ENCODE assay signal across 2 cellular contexts in the genomic region with DNA sequence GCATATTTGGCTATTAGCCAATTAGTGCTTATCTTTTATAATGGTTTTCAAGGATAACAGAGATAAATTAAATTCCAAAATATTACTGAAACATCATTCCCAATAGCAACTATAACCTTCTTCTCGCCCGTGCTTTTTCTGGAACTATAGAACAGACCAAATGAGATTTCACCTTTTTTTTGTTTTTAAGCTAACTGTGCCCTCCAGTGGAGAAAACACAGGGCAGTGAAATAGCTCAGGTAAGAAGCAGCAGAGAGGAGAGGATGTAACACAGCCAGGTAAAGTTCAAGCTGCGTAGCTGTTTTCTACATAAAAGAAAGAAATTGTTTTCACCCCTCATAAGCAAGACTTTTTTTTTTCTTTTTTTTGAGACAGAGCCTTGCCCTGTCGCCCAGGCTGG.
TF ChIP-seq lines count a peak whose summit lies in the region.

No MANE protein-coding gene starts in this region.

TF ChIP-seq in GM23338, 12 proteins besides CTCF, POLR2A, EP300 and RAD21:
- TF ChIP-seq, protein P1, sequence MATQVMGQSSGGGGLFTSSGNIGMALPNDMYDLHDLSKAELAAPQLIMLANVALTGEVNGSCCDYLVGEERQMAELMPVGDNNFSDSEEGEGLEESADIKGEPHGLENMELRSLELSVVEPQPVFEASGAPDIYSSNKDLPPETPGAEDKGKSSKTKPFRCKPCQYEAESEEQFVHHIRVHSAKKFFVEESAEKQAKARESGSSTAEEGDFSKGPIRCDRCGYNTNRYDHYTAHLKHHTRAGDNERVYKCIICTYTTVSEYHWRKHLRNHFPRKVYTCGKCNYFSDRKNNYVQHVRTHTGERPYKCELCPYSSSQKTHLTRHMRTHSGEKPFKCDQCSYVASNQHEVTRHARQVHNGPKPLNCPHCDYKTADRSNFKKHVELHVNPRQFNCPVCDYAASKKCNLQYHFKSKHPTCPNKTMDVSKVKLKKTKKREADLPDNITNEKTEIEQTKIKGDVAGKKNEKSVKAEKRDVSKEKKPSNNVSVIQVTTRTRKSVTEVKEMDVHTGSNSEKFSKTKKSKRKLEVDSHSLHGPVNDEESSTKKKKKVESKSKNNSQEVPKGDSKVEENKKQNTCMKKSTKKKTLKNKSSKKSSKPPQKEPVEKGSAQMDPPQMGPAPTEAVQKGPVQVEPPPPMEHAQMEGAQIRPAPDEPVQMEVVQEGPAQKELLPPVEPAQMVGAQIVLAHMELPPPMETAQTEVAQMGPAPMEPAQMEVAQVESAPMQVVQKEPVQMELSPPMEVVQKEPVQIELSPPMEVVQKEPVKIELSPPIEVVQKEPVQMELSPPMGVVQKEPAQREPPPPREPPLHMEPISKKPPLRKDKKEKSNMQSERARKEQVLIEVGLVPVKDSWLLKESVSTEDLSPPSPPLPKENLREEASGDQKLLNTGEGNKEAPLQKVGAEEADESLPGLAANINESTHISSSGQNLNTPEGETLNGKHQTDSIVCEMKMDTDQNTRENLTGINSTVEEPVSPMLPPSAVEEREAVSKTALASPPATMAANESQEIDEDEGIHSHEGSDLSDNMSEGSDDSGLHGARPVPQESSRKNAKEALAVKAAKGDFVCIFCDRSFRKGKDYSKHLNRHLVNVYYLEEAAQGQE (IDR thresholded peaks at IDR 0.05; ENCODE audit: unreplicated experiment) = no peak
- TF ChIP-seq CREB1 (CRISPR knock-in tag; IDR thresholded peaks at IDR 0.05; ENCODE audit: low read depth) = no peak
TF ChIP-seq in GM23338: peak in this region for 0.

TF ChIP-seq in WTC11, 78 proteins besides CTCF, POLR2A, EP300 and RAD21 (continued from another document):
- TF ChIP-seq, protein P2, sequence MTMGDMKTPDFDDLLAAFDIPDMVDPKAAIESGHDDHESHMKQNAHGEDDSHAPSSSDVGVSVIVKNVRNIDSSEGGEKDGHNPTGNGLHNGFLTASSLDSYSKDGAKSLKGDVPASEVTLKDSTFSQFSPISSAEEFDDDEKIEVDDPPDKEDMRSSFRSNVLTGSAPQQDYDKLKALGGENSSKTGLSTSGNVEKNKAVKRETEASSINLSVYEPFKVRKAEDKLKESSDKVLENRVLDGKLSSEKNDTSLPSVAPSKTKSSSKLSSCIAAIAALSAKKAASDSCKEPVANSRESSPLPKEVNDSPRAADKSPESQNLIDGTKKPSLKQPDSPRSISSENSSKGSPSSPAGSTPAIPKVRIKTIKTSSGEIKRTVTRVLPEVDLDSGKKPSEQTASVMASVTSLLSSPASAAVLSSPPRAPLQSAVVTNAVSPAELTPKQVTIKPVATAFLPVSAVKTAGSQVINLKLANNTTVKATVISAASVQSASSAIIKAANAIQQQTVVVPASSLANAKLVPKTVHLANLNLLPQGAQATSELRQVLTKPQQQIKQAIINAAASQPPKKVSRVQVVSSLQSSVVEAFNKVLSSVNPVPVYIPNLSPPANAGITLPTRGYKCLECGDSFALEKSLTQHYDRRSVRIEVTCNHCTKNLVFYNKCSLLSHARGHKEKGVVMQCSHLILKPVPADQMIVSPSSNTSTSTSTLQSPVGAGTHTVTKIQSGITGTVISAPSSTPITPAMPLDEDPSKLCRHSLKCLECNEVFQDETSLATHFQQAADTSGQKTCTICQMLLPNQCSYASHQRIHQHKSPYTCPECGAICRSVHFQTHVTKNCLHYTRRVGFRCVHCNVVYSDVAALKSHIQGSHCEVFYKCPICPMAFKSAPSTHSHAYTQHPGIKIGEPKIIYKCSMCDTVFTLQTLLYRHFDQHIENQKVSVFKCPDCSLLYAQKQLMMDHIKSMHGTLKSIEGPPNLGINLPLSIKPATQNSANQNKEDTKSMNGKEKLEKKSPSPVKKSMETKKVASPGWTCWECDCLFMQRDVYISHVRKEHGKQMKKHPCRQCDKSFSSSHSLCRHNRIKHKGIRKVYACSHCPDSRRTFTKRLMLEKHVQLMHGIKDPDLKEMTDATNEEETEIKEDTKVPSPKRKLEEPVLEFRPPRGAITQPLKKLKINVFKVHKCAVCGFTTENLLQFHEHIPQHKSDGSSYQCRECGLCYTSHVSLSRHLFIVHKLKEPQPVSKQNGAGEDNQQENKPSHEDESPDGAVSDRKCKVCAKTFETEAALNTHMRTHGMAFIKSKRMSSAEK (CRISPR knock-in tag; IDR thresholded peaks at IDR 0.05; ENCODE audit: borderline replicate concordance) = no peak
- TF ChIP-seq HMGXB4 (CRISPR knock-in tag; IDR thresholded peaks at IDR 0.05) (no peak), RELA (CRISPR knock-in tag; IDR thresholded peaks at IDR 0.05; ENCODE audit: borderline replicate concordance) (no peak), TEAD1 (CRISPR knock-in tag; IDR thresholded peaks at IDR 0.05) (no peak), GTF2I (CRISPR knock-in tag; conservative IDR thresholded peaks at IDR 0.05) (no peak), NFE2L1 (CRISPR knock-in tag; IDR thresholded peaks at IDR 0.05) (no peak), ZNF232 (CRISPR knock-in tag; IDR thresholded peaks at IDR 0.05) (no peak), AR (CRISPR knock-in tag; IDR thresholded peaks at IDR 0.05) (no peak), ZNF317 (CRISPR knock-in tag; IDR thresholded peaks at IDR 0.05; ENCODE audit: borderline replicate concordance, low read depth) (no peak), GRHL2 (CRISPR knock-in tag; IDR thresholded peaks at IDR 0.05; ENCODE audit: insufficient replicate concordance, severe bottlenecking) (no peak), FOXK1 (CRISPR knock-in tag; IDR thresholded peaks at IDR 0.05) (no peak), NFATC4 (CRISPR knock-in tag; IDR thresholded peaks at IDR 0.05) (no peak), OVOL2 (CRISPR knock-in tag; IDR thresholded peaks at IDR 0.05; ENCODE audit: borderline replicate concordance) (no peak)
- TF ChIP-seq, protein P3, sequence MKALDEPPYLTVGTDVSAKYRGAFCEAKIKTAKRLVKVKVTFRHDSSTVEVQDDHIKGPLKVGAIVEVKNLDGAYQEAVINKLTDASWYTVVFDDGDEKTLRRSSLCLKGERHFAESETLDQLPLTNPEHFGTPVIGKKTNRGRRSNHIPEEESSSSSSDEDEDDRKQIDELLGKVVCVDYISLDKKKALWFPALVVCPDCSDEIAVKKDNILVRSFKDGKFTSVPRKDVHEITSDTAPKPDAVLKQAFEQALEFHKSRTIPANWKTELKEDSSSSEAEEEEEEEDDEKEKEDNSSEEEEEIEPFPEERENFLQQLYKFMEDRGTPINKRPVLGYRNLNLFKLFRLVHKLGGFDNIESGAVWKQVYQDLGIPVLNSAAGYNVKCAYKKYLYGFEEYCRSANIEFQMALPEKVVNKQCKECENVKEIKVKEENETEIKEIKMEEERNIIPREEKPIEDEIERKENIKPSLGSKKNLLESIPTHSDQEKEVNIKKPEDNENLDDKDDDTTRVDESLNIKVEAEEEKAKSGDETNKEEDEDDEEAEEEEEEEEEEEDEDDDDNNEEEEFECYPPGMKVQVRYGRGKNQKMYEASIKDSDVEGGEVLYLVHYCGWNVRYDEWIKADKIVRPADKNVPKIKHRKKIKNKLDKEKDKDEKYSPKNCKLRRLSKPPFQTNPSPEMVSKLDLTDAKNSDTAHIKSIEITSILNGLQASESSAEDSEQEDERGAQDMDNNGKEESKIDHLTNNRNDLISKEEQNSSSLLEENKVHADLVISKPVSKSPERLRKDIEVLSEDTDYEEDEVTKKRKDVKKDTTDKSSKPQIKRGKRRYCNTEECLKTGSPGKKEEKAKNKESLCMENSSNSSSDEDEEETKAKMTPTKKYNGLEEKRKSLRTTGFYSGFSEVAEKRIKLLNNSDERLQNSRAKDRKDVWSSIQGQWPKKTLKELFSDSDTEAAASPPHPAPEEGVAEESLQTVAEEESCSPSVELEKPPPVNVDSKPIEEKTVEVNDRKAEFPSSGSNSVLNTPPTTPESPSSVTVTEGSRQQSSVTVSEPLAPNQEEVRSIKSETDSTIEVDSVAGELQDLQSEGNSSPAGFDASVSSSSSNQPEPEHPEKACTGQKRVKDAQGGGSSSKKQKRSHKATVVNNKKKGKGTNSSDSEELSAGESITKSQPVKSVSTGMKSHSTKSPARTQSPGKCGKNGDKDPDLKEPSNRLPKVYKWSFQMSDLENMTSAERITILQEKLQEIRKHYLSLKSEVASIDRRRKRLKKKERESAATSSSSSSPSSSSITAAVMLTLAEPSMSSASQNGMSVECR (CRISPR knock-in tag; IDR thresholded peaks at IDR 0.05; ENCODE audit: borderline replicate concordance) = no peak
- TF ChIP-seq, protein P4, sequence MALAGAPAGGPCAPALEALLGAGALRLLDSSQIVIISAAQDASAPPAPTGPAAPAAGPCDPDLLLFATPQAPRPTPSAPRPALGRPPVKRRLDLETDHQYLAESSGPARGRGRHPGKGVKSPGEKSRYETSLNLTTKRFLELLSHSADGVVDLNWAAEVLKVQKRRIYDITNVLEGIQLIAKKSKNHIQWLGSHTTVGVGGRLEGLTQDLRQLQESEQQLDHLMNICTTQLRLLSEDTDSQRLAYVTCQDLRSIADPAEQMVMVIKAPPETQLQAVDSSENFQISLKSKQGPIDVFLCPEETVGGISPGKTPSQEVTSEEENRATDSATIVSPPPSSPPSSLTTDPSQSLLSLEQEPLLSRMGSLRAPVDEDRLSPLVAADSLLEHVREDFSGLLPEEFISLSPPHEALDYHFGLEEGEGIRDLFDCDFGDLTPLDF (CRISPR knock-in tag; IDR thresholded peaks at IDR 0.05) = no peak
- TF ChIP-seq, protein P5, sequence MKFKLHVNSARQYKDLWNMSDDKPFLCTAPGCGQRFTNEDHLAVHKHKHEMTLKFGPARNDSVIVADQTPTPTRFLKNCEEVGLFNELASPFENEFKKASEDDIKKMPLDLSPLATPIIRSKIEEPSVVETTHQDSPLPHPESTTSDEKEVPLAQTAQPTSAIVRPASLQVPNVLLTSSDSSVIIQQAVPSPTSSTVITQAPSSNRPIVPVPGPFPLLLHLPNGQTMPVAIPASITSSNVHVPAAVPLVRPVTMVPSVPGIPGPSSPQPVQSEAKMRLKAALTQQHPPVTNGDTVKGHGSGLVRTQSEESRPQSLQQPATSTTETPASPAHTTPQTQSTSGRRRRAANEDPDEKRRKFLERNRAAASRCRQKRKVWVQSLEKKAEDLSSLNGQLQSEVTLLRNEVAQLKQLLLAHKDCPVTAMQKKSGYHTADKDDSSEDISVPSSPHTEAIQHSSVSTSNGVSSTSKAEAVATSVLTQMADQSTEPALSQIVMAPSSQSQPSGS (CRISPR knock-in tag; IDR thresholded peaks at IDR 0.05; ENCODE audit: borderline replicate concordance, low read depth) = no peak
